Comparison of ENCODE assay signal across 17 cellular contexts in genomic region chr1:42740756-42741580, GRCh38. TPM values are rescaled to one million over a fixed set of nuclear protein-coding genes. Genes with fewer than 3 reads are reported as not detected.
DNase-seq lines count a peak whose midpoint lies in the region; ATAC-seq, FAIRE-seq and TF ChIP-seq lines count a peak whose summit lies in the region.
"Had no signal": no experiment of that assay in that cellular context is flagged by ENCODE, and none has a peak within 500 bp of the region (broad histone marks: within the 10 kb centered on the region; RNA-seq: fewer than 3 reads in every experiment).

No MANE protein-coding gene starts in this region.

- H3K4me3 Mint-ChIP-seq in dendritic cell treated with granulocyte-macrophage colony-stimulating factor and Interleukin-4, amounts not matched to agents 40 ng/mL and 50 ng/mL, for 4 days: no peak overlapping the region
- H3K4me3 Mint-ChIP-seq in neural progenitor cell: peak overlapping the region; percentile 71
- H3K4me3 Mint-ChIP-seq in HFFc6: no peak overlapping the region
- H3K4me3 Mint-ChIP-seq: activated CD4-positive, alpha-beta memory T cell treated with anti-CD3 and anti-CD28 coated beads for 36 hours; activated T-cell treated with anti-CD3 and anti-CD28 coated beads, Interleukin-2, amount 50 U/mL, for 72 hours had no signal

- H3K27me3 ChIP-seq in H7 (ENCODE audit: control insufficient read depth, insufficient read depth, low read length): no peaks in the 10 kb centered on the region
- no peaks in the 10 kb centered on the region for H3K27me3 ChIP-seq in neural progenitor cell
- H3K27me3 ChIP-seq: SJSA1, upper lobe of right lung had no signal

- TF ChIP-seq CTCF in neural progenitor cell (IDR thresholded peaks at IDR 0.05) (no peak), HFFc6 (IDR thresholded peaks at IDR 0.05) (no peak)

- H3K27ac ChIP-seq in neural progenitor cell: no peak overlapping the region
- H3K27ac ChIP-seq: SJSA1, upper lobe of right lung had no signal

- no peak overlapping the region for H3K9ac ChIP-seq in neural progenitor cell

- H3K4me3 ChIP-seq in H7 (ENCODE audit: insufficient read depth, low read depth, low read length) (no peak overlapping the region), neural progenitor cell (peak overlapping the region; percentile 16)
- H3K4me3 ChIP-seq: SJSA1, skin epidermis, upper lobe of right lung had no signal

- H3F3A ChIP-seq in neural progenitor cell (ENCODE audit: low read depth): peaks cover 23% of the 10 kb centered on the region

- peak overlapping the region; percentile 67 for H3K4me2 ChIP-seq in neural progenitor cell

- no peaks in the 10 kb centered on the region for H3K79me2 ChIP-seq in neural progenitor cell (ENCODE audit: low read depth)

- H3K36me3 ChIP-seq in H7 (replicated peaks; ENCODE audit: control insufficient read depth, insufficient read depth, low read length) (peaks cover 2% of the 10 kb centered on the region), neural progenitor cell (no peaks in the 10 kb centered on the region)

- no peak overlapping the region for H2AFZ ChIP-seq in neural progenitor cell (replicated peaks)

- FAIRE-seq in GM12891 (lab: Jason Lieb, UNC): no peak
- FAIRE-seq: frontal cortex had no signal

- peaks cover 31% of the 10 kb centered on the region for H3K4me1 Mint-ChIP-seq in dendritic cell treated with granulocyte-macrophage colony-stimulating factor and Interleukin-4, amounts not matched to agents 40 ng/mL and 50 ng/mL, for 4 days (ENCODE audit: low read depth)
- peaks cover 38% of the 10 kb centered on the region for H3K4me1 Mint-ChIP-seq in neural progenitor cell
- peaks cover 17% of the 10 kb centered on the region for H3K4me1 Mint-ChIP-seq in HFFc6 (ENCODE audit: low read depth)

- no peaks in the 10 kb centered on the region for H4K20me1 ChIP-seq in neural progenitor cell (ENCODE audit: low read depth)

- no peaks in the 10 kb centered on the region for H3K9me3 Mint-ChIP-seq in dendritic cell treated with granulocyte-macrophage colony-stimulating factor and Interleukin-4, amounts not matched to agents 40 ng/mL and 50 ng/mL, for 4 days
- H3K9me3 Mint-ChIP-seq in neural progenitor cell (peaks cover 3% of the 10 kb centered on the region), HFFc6 (no peaks in the 10 kb centered on the region)
- H3K9me3 Mint-ChIP-seq: activated CD4-positive, alpha-beta memory T cell treated with anti-CD3 and anti-CD28 coated beads for 36 hours; activated T-cell treated with anti-CD3 and anti-CD28 coated beads, Interleukin-2, amount 50 U/mL, for 72 hours had no signal

- H3K4me1 ChIP-seq in neural progenitor cell: peaks cover 21% of the 10 kb centered on the region
- H3K4me1 ChIP-seq: SJSA1, upper lobe of right lung had no signal

- H3K27me3 Mint-ChIP-seq in dendritic cell treated with granulocyte-macrophage colony-stimulating factor and Interleukin-4, amounts not matched to agents 40 ng/mL and 50 ng/mL, for 4 days: no peaks in the 10 kb centered on the region
- H3K27me3 Mint-ChIP-seq in neural progenitor cell (ENCODE audit: insufficient read depth, low read depth) (peaks cover 14% of the 10 kb centered on the region), HFFc6 (ENCODE audit: insufficient read depth) (peaks cover 4% of the 10 kb centered on the region)
- H3K27me3 Mint-ChIP-seq: activated CD4-positive, alpha-beta memory T cell treated with anti-CD3 and anti-CD28 coated beads for 36 hours had no signal

- intact Hi-C loops in dendritic cell treated with granulocyte-macrophage colony-stimulating factor and Interleukin-4, amounts not matched to agents 40 ng/mL and 50 ng/mL, for 4 days (cut with micrococcal nuclease): no loop called here

- peaks cover 9% of the 10 kb centered on the region for H3K36me3 Mint-ChIP-seq in dendritic cell treated with granulocyte-macrophage colony-stimulating factor and Interleukin-4, amounts not matched to agents 40 ng/mL and 50 ng/mL, for 4 days (ENCODE audit: low read depth)
- peaks cover 9% of the 10 kb centered on the region for H3K36me3 Mint-ChIP-seq in neural progenitor cell
- no peaks in the 10 kb centered on the region; the same call in 1 of the 2 replicates for H3K36me3 Mint-ChIP-seq in HFFc6 (ENCODE audit: low read depth)
- H3K36me3 Mint-ChIP-seq: activated CD4-positive, alpha-beta memory T cell treated with anti-CD3 and anti-CD28 coated beads for 36 hours had no signal

- DNase-seq in H7 (peak; percentile 79), neural progenitor cell (ENCODE audit: low spot score) (peak; percentile 69), HFFc6 (no peak), GM12891 (ENCODE audit: insufficient read length, low spot score) (no peak)
- DNase-seq: activated CD4-positive, alpha-beta memory T cell treated with anti-CD3 and anti-CD28 coated beads for 36 hours; activated T-cell treated with anti-CD3 and anti-CD28 coated beads, Interleukin-2, amount 50 U/mL, for 72 hours; cerebellar nuclear complex; NCI-H1694; NCI-H345; occipital lobe; stimulated activated naive CD4-positive, alpha-beta T cell; upper lobe of right lung had no signal

- H3K9me3 ChIP-seq in neural progenitor cell (ENCODE audit: low read depth): no peaks in the 10 kb centered on the region
- H3K9me3 ChIP-seq: SJSA1, upper lobe of right lung had no signal

- peak overlapping the region; percentile 62 for H3K27ac Mint-ChIP-seq in dendritic cell treated with granulocyte-macrophage colony-stimulating factor and Interleukin-4, amounts not matched to agents 40 ng/mL and 50 ng/mL, for 4 days
- H3K27ac Mint-ChIP-seq in neural progenitor cell (peak overlapping the region; percentile 67), HFFc6 (no peak overlapping the region)
- H3K27ac Mint-ChIP-seq: activated CD4-positive, alpha-beta memory T cell treated with anti-CD3 and anti-CD28 coated beads for 36 hours; activated T-cell treated with anti-CD3 and anti-CD28 coated beads, Interleukin-2, amount 50 U/mL, for 72 hours had no signal

- ATAC-seq in GM19452 (IDR thresholded peaks at IDR 0.05; ENCODE audit: unreplicated experiment): no peak
- ATAC-seq: activated T-cell treated with anti-CD3 and anti-CD28 coated beads, Interleukin-2, amount 50 U/mL, for 72 hours; upper lobe of right lung had no signal

- no peak for TF ChIP-seq POLR2A in GM12891 (IDR thresholded peaks at IDR 0.05; ENCODE audit: low read depth, low read length)

TF ChIP-seq in GM12891, 5 proteins besides CTCF, POLR2A, EP300 and RAD21:
- TF ChIP-seq POU2F2 (IDR thresholded peaks at IDR 0.05; ENCODE audit: low read depth, low read length) (no peak), SPI1 (IDR thresholded peaks at IDR 0.05; ENCODE audit: low read depth, low read length) (no peak), POLR2AphosphoS5 (IDR thresholded peaks at IDR 0.05; ENCODE audit: low read depth, low read length) (no peak), PAX5 (IDR thresholded peaks at IDR 0.05; ENCODE audit: insufficient read depth, low read length, severe bottlenecking) (no peak), TAF1 (IDR thresholded peaks at IDR 0.05; ENCODE audit: low read depth, low read length) (no peak)
TF ChIP-seq in GM12891: peak in this region for 0.

RNA-seq across cellular contexts. Expression of gene CLDN19, which starts 0.9 kb away (rescaled TPM):
- total RNA-seq in H7 (2014; rRNA removed; shearing (Covaris generic)): 11.0 and 12.2 TPM in 2 replicates
- 0.19 and 2.3 TPM in 2 replicates for total RNA-seq in neural progenitor cell (ENCODE audit: low replicate concordance)
- total RNA-seq in HFFc6 (2021; fragmentation: NEBNext Ultra II Directional; extraction: Animal tissue kit (Norgen Biotek cat#: 25700)): not detected
- polyA plus RNA-seq in GM12891 (2012; ENCODE audit: low read depth, missing spikeins): not detected
- total RNA-seq: activated CD4-positive, alpha-beta memory T cell treated with anti-CD3 and anti-CD28 coated beads for 36 hours; activated T-cell treated with anti-CD3 and anti-CD28 coated beads, Interleukin-2, amount 50 U/mL, for 72 hours; frontal cortex; occipital lobe; SJSA1; upper lobe of right lung had no signal

RNA-seq across cellular contexts. Expression of gene P3H1, which starts 25.9 kb away (rescaled TPM):
- 139 and 148 TPM in 2 replicates for total RNA-seq in H7 (2014; rRNA removed; shearing (Covaris generic))
- total RNA-seq in neural progenitor cell (ENCODE audit: low replicate concordance): 54.9 and 77.8 TPM in 2 replicates
- 100 to 1,000 TPM; 115 to 169 (median 126) TPM for total RNA-seq in HFFc6 (2021; fragmentation: NEBNext Ultra II Directional; extraction: Animal tissue kit (Norgen Biotek cat#: 25700))
- polyA plus RNA-seq in GM12891 (2012; ENCODE audit: low read depth, missing spikeins): 16.2 TPM

RNA-seq across cellular contexts. Expression of gene C1orf50, which starts 26.1 kb away (rescaled TPM):
- total RNA-seq in H7 (2014; rRNA removed; shearing (Covaris generic)): 6.2 and 8.2 TPM in 2 replicates
- total RNA-seq in neural progenitor cell (ENCODE audit: low replicate concordance): 5.3 and 19.0 TPM in 2 replicates
- total RNA-seq in HFFc6 (2021; fragmentation: NEBNext Ultra II Directional; extraction: Animal tissue kit (Norgen Biotek cat#: 25700)): 1 to 10 TPM; 4.9 to 8.8 (median 6.0) TPM
- 3.5 TPM for polyA plus RNA-seq in GM12891 (2012; ENCODE audit: low read depth, missing spikeins)

RNA-seq across cellular contexts. Expression of gene TMEM269, which starts 43.8 kb away (rescaled TPM):
- 1.00 and 1.1 TPM in 2 replicates for total RNA-seq in H7 (2014; rRNA removed; shearing (Covaris generic))
- 0.31 and 0.47 TPM in 2 replicates for total RNA-seq in neural progenitor cell (ENCODE audit: low replicate concordance)
- not detected for total RNA-seq in HFFc6 (2021; fragmentation: NEBNext Ultra II Directional; extraction: Animal tissue kit (Norgen Biotek cat#: 25700))
- polyA plus RNA-seq in GM12891 (2012; ENCODE audit: low read depth, missing spikeins): 0.05 TPM
- total RNA-seq: SJSA1, upper lobe of right lung had no signal

RNA-seq across cellular contexts. Expression of gene YBX1, which starts 58.8 kb away (rescaled TPM):
- total RNA-seq in H7 (2014; rRNA removed; shearing (Covaris generic)): 1,494 and 1,850 TPM in 2 replicates
- 1,302 and 1,610 TPM in 2 replicates for total RNA-seq in neural progenitor cell (ENCODE audit: low replicate concordance)
- 100 to 1,000 TPM; 736 to 879 (median 836) TPM for total RNA-seq in HFFc6 (2021; fragmentation: NEBNext Ultra II Directional; extraction: Animal tissue kit (Norgen Biotek cat#: 25700))
- 692 TPM for polyA plus RNA-seq in GM12891 (2012; ENCODE audit: low read depth, missing spikeins)

Comparison
In these comparisons a context has a peak if more than half of its experiments do, and no peak if none do; other contexts are left out.
1. DNase-seq: peak in H7 (single experiment) and neural progenitor cell (single experiment); none in HFFc6 (single experiment) and GM12891 (single experiment).